In the genomic region with DNA sequence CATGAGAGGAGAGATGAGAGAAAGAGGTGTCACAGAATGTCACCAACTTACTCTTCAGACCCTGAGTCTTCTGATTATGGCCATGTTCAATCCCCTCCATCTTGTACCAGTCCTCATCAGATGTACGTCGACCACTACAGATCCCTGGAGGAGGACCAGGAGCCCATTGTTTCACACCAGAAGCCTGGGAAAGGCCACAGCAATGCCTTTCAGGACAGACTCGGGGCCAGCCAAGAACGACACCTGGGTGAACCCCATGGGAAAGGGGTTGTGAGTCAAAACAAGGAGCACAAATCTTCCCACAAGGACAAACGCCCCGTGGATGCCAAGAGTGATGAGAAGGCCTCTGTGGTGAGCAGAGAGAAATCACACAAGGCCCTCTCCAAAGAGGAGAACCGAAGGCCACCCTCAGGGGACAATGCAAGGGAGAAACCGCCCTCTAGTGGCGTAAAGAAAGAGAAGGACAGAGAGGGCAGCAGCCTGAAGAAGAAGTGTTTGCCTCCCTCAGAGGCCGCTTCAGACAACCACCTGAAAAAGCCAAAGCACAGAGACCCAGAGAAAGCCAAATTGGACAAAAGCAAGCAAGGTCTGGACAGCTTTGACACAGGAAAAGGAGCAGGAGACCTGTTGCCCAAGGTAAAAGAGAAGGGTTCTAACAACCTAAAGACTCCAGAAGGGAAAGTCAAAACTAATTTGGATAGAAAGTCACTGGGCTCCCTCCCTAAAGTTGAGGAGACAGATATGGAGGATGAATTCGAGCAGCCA, we compare ENCODE assay signal across 8 cellular contexts. TPM values are rescaled to one million over a fixed set of nuclear protein-coding genes. Genes with fewer than 3 reads are reported as not detected.
DNase-seq lines count a peak whose midpoint lies in the region; ATAC-seq, FAIRE-seq and TF ChIP-seq lines count a peak whose summit lies in the region.

No MANE protein-coding gene starts in this region.

- no peak overlapping the region for H3K9ac ChIP-seq in IMR-90 (ENCODE audit: low read depth, low read length)
- H3K9ac ChIP-seq in SU-DHL-6 (ENCODE audit: low read length) = no peak overlapping the region

- ATAC-seq in IMR-90 (ENCODE audit: low read depth) = peak; percentile 85
- ATAC-seq in lower lobe of right lung = peak; percentile 80 to 87
- no peak for ATAC-seq in GM19452 (IDR thresholded peaks at IDR 0.05; ENCODE audit: unreplicated experiment)
- ATAC-seq in GM19351 (IDR thresholded peaks at IDR 0.05; ENCODE audit: unreplicated experiment) = no peak

- H2BK15ac ChIP-seq in IMR-90 (ENCODE audit: low read depth, low read length) = no peak overlapping the region

- no peak overlapping the region for H3K23ac ChIP-seq in IMR-90 (ENCODE audit: low read depth, low read length)

- H3K4me3 ChIP-seq in IMR-90 (ENCODE audit: insufficient read depth, low read depth, low read length) (no peak overlapping the region), SU-DHL-6 (ENCODE audit: insufficient read depth, low read length, poor library complexity, severe bottlenecking) (no peak overlapping the region), bronchial epithelial cell (ENCODE audit: low read depth, low read length) (no peak overlapping the region), lower lobe of right lung (no peak overlapping the region)

- H3K18ac ChIP-seq in IMR-90 (ENCODE audit: low read depth, low read length) = no peak overlapping the region

- no peak overlapping the region for H2AK9ac ChIP-seq in IMR-90 (replicated peaks; ENCODE audit: low read depth, low read length, poor library complexity)

- intact Hi-C loops in IMR-90 (cut with micrococcal nuclease) = loop anchor here (2.0 kb wide), 1 partner anchor 206 kb away; no protein-coding TSS in a partner anchor
- intact Hi-C loops in lower lobe of right lung (cut with DNase I) = loop anchor here (5.0 kb wide), 1 partner anchor 54 kb away; no protein-coding TSS in a partner anchor

- TF ChIP-seq RAD21 in IMR-90 (IDR thresholded peaks at IDR 0.05; ENCODE audit: low read length) = peak; percentile 69

- no peak overlapping the region for H2AK5ac ChIP-seq in IMR-90 (ENCODE audit: low read depth, low read length)

- peaks cover 25% of the 10 kb centered on the region for H3K79me2 ChIP-seq in SU-DHL-6 (ENCODE audit: insufficient read depth, low read length)

- H2BK20ac ChIP-seq in IMR-90 (ENCODE audit: low read depth, low read length) = no peak overlapping the region

- no peak overlapping the region for H2BK120ac ChIP-seq in IMR-90 (ENCODE audit: low read depth, low read length)

- H3K9me2 ChIP-seq in SU-DHL-6 (replicated peaks; ENCODE audit: insufficient read depth, low read length) = no peaks in the 10 kb centered on the region

- H3K4ac ChIP-seq in IMR-90 (ENCODE audit: low read depth, low read length) = no peak overlapping the region

- WGBS in IMR-90 (ENCODE audit: extremely low coverage in 2 of 2, insufficient read length in 1 of 2), 2 experiments = 40% methylated on average over 2 of the region's 11 CpGs; no CpG with 5 or more reads in 1 of the 2 experiments

- no peaks in the 10 kb centered on the region for H3K27me3 ChIP-seq in IMR-90 (ENCODE audit: control insufficient read depth, insufficient read depth, low read length)
- no peaks in the 10 kb centered on the region for H3K27me3 ChIP-seq in SU-DHL-6 (ENCODE audit: low read length)
- no peaks in the 10 kb centered on the region for H3K27me3 ChIP-seq in bronchial epithelial cell (ENCODE audit: control insufficient read depth, insufficient read depth, low read length)
- no peaks in the 10 kb centered on the region for H3K27me3 ChIP-seq in lower lobe of right lung (ENCODE audit: low read depth)

- dilution Hi-C loops in IMR-90 (cut with HindIII; ENCODE audit: low sequenced_read_pairs, unreplicated experiment) = no loop called here

- CTCF ChIA-PET in IMR-90 (lab: Yijun Ruan, JAX) = interaction anchor here (1.1 kb wide), 1 partner anchor 8 kb away, joined by 3 read pairs; a partner anchor contains a TSS

- H3K9me1 ChIP-seq in IMR-90 (ENCODE audit: insufficient read depth, low read length) = peaks cover 2% of the 10 kb centered on the region; the same call in 1 of the 2 replicates

- in situ Hi-C loops in IMR-90 (cut with MboI; ENCODE audit: low sequenced_read_pairs) = loop anchor here (10.0 kb wide), 1 partner anchor 206 kb away; no protein-coding TSS in a partner anchor

- TSS peak; percentile 79 for BruUV-seq in IMR-90 (replicated peaks; lab: Mats Ljungman, UMichigan)

- no peak for FAIRE-seq in bronchial epithelial cell (lab: Jason Lieb, UNC)

- no peak overlapping the region for H4K5ac ChIP-seq in IMR-90 (ENCODE audit: low read depth, low read length)

- no peak overlapping the region for H4K91ac ChIP-seq in IMR-90 (ENCODE audit: insufficient read depth, low read depth, low read length)

- H4K20me1 ChIP-seq in IMR-90 (ENCODE audit: insufficient read depth, low read length) = peaks cover 41% of the 10 kb centered on the region
- H4K20me1 ChIP-seq in SU-DHL-6 (ENCODE audit: low read depth, low read length) = no peaks in the 10 kb centered on the region

- H3K27ac ChIP-seq in IMR-90 (ENCODE audit: insufficient read depth, low read length) = no peak overlapping the region
- H3K27ac ChIP-seq in SU-DHL-6 (ENCODE audit: low read depth, low read length) = no peak overlapping the region
- no peak overlapping the region for H3K27ac ChIP-seq in lower lobe of right lung

- TF ChIP-seq CTCF in IMR-90 (conservative IDR thresholded peaks at IDR 0.05; ENCODE audit: low read depth, low read length) (peak; percentile 58), SU-DHL-6 (IDR thresholded peaks at IDR 0.05; ENCODE audit: insufficient read depth, low read length, poor library complexity, severe bottlenecking) (peak; percentile 75), bronchial epithelial cell (IDR thresholded peaks at IDR 0.05; ENCODE audit: insufficient read depth, low read length, severe bottlenecking) (peak; percentile 88), lower lobe of right lung (IDR thresholded peaks at IDR 0.05) (peak; percentile 65)

- H3K79me1 ChIP-seq in IMR-90 (ENCODE audit: low read depth in 1 of 2, low read length in 2 of 2) = peaks cover 31 to 71% of the 10 kb centered on the region in 2 experiments

- H3K4me1 ChIP-seq in IMR-90 (ENCODE audit: control insufficient read depth, insufficient read depth, low read length) (no peaks in the 10 kb centered on the region; the same call in 1 of the 2 replicates), lower lobe of right lung (peaks cover 22% of the 10 kb centered on the region)

- H3K56ac ChIP-seq in IMR-90 (ENCODE audit: extremely low read depth, insufficient read depth, low read length) = no peak overlapping the region

- POLR2A ChIA-PET in IMR-90 (lab: Charles Lee; ENCODE audit: unreplicated experiment) = no interaction called here

- H3K36me3 ChIP-seq in IMR-90 (ENCODE audit: control insufficient read depth, insufficient read depth, low read length) = peaks cover 51% of the 10 kb centered on the region
- H3K36me3 ChIP-seq in SU-DHL-6 (ENCODE audit: low read length) = peaks cover 29% of the 10 kb centered on the region
- H3K36me3 ChIP-seq in bronchial epithelial cell (ENCODE audit: control insufficient read depth, insufficient read depth, low read length) = peaks cover 38% of the 10 kb centered on the region
- H3K36me3 ChIP-seq in lower lobe of right lung = peaks cover 79% of the 10 kb centered on the region

- H2AFZ ChIP-seq in IMR-90 (replicated peaks; ENCODE audit: low read length, poor library complexity) (no peak overlapping the region), SU-DHL-6 (ENCODE audit: low read depth, low read length, severe bottlenecking) (no peak overlapping the region)

- H3K9me3 ChIP-seq in IMR-90 (ENCODE audit: control insufficient read depth, insufficient read depth, low read length) = no peaks in the 10 kb centered on the region
- H3K9me3 ChIP-seq in SU-DHL-6 (ENCODE audit: insufficient read depth, low read length) = no peaks in the 10 kb centered on the region
- H3K9me3 ChIP-seq in lower lobe of right lung = no peaks in the 10 kb centered on the region

- no peak overlapping the region for H2BK5ac ChIP-seq in IMR-90 (ENCODE audit: low read depth, low read length, poor library complexity, severe bottlenecking)

- H3K14ac ChIP-seq in IMR-90 (replicated peaks; ENCODE audit: low read depth, low read length) = no peak overlapping the region

- H4K8ac ChIP-seq in IMR-90 (ENCODE audit: low read depth in 2 of 2, low read length in 2 of 2) = no peak overlapping the region

- no peak for TF ChIP-seq POLR2A in IMR-90 (IDR thresholded peaks at IDR 0.05; ENCODE audit: low read depth, low read length)

- peaks cover 3% of the 10 kb centered on the region; the same call in 1 of the 2 replicates for H3F3A ChIP-seq in SU-DHL-6 (ENCODE audit: insufficient read depth)

- H3K4me2 ChIP-seq in IMR-90 (ENCODE audit: low read depth, low read length) = no peak overlapping the region
- H3K4me2 ChIP-seq in SU-DHL-6 (ENCODE audit: low read depth, low read length, poor library complexity, severe bottlenecking) = no peak overlapping the region

- DNase-seq in NCI-H2029 treated with DMSO at 0.1 percent for 48 hours (lab: John Stamatoyannopoulos, UW) (peak; percentile 41), NCI-H2029 (lab: John Stamatoyannopoulos, UW) (no peak), IMR-90 (peak; percentile 57), bronchial epithelial cell (ENCODE audit: low read depth) (peak; percentile 30), lower lobe of right lung (no peak)

RNA-seq across cellular contexts. Expression of a gene that starts 8.0 kb away (rescaled TPM):
- total RNA-seq in IMR-90 (2012; rRNA removed) = 40.7 and 44.4 TPM in 2 replicates
- 19.5 and 22.9 TPM in 2 replicates for polyA plus RNA-seq in IMR-90 (2012; rRNA removed)
- polyA plus RNA-seq in IMR-90 (2012; cell fraction: cytosol; rRNA removed) = 5.5 and 9.2 TPM in 2 replicates
- 9.4 and 25.4 TPM in 2 replicates for polyA plus RNA-seq in IMR-90 (2012; cell fraction: nucleus; rRNA removed; ENCODE audit: low replicate concordance)
- total RNA-seq in bronchial epithelial cell = 16.8 and 19.6 TPM in 2 replicates
- 64.2 TPM for total RNA-seq in lower lobe of right lung

RNA-seq across cellular contexts. Expression of a gene that starts 27.0 kb away (rescaled TPM):
- 23.8 and 34.2 TPM in 2 replicates for total RNA-seq in IMR-90 (2012; rRNA removed)
- polyA plus RNA-seq in IMR-90 (2012; rRNA removed) = 31.8 and 32.0 TPM in 2 replicates
- 18.3 and 34.6 TPM in 2 replicates for polyA plus RNA-seq in IMR-90 (2012; cell fraction: cytosol; rRNA removed)
- 10.8 and 29.0 TPM in 2 replicates for polyA plus RNA-seq in IMR-90 (2012; cell fraction: nucleus; rRNA removed; ENCODE audit: low replicate concordance)
- 54.2 and 66.1 TPM in 2 replicates for total RNA-seq in bronchial epithelial cell
- total RNA-seq in lower lobe of right lung = 46.6 TPM

RNA-seq across cellular contexts. Expression of a gene that starts 39.7 kb away (rescaled TPM):
- total RNA-seq in IMR-90 (2012; rRNA removed) (43.9 and 44.3 TPM in 2 replicates), bronchial epithelial cell (41.9 and 42.6 TPM in 2 replicates), lower lobe of right lung (44.2 TPM)
- polyA plus RNA-seq in IMR-90 (2012; rRNA removed) = 78.6 and 88.5 TPM in 2 replicates
- polyA plus RNA-seq in IMR-90 (2012; cell fraction: cytosol; rRNA removed) = 47.5 and 98.1 TPM in 2 replicates
- polyA plus RNA-seq in IMR-90 (2012; cell fraction: nucleus; rRNA removed; ENCODE audit: low replicate concordance) = 93.3 and 237 TPM in 2 replicates

RNA-seq across cellular contexts. Expression of a gene that starts 49.3 kb away (rescaled TPM):
- 28.3 and 31.7 TPM in 2 replicates for total RNA-seq in IMR-90 (2012; rRNA removed)
- polyA plus RNA-seq in IMR-90 (2012; rRNA removed) = 39.9 and 44.5 TPM in 2 replicates
- polyA plus RNA-seq in IMR-90 (2012; cell fraction: cytosol; rRNA removed) = 35.1 and 46.3 TPM in 2 replicates
- 56.9 and 85.3 TPM in 2 replicates for polyA plus RNA-seq in IMR-90 (2012; cell fraction: nucleus; rRNA removed; ENCODE audit: low replicate concordance)
- 108 and 130 TPM in 2 replicates for total RNA-seq in bronchial epithelial cell
- total RNA-seq in lower lobe of right lung = 49.8 TPM

RNA-seq across cellular contexts. Expression of a gene that starts 59.6 kb away (rescaled TPM):
- total RNA-seq in IMR-90 (2012; rRNA removed) (452 and 980 TPM in 2 replicates), bronchial epithelial cell (1,896 and 1,988 TPM in 2 replicates), lower lobe of right lung (959 TPM)
- 1,692 and 1,751 TPM in 2 replicates for polyA plus RNA-seq in IMR-90 (2012; rRNA removed)
- polyA plus RNA-seq in IMR-90 (2012; cell fraction: cytosol; rRNA removed) = 209 and 733 TPM in 2 replicates
- 34.7 and 396 TPM in 2 replicates for polyA plus RNA-seq in IMR-90 (2012; cell fraction: nucleus; rRNA removed; ENCODE audit: low replicate concordance)

Comparison
In these comparisons a context has a peak if more than half of its experiments do, and no peak if none do; other contexts are left out.
1. DNase-seq: peak in NCI-H2029 treated with DMSO at 0.1 percent for 48 hours (single experiment), IMR-90 (single experiment) and bronchial epithelial cell (single experiment); none in NCI-H2029 (single experiment) and lower lobe of right lung (single experiment).
2. ATAC-seq: peak in IMR-90 (single experiment) and lower lobe of right lung (2 of 2); none in GM19452 (single experiment) and GM19351 (single experiment).
3. Peak in every context shown above with its lines, with median percentiles within 50 percentile points of each other: CTCF ChIP-seq.